17 cellular contexts compared by ENCODE assay signal in genomic region chr1:248782311-248782887, GRCh38. TPM values are rescaled to one million over a fixed set of nuclear protein-coding genes. Genes with fewer than 3 reads are reported as not detected.
A peak's percentile ranks its signal among the peaks of the same experiment; 100 is the strongest.
DNase-seq lines count a peak whose midpoint lies in the region; ATAC-seq and TF ChIP-seq lines count a peak whose summit lies in the region.
"Had no signal": no experiment of that assay in that cellular context is flagged by ENCODE, and none has a peak within 500 bp of the region (broad histone marks: within the 10 kb centered on the region; RNA-seq: fewer than 3 reads in every experiment).

No MANE protein-coding gene starts in this region.

- no peak overlapping the region for H3K27ac ChIP-seq in PC-3 (ENCODE audit: low read length)
- H3K27ac ChIP-seq in neutrophil: peak overlapping the region; percentile 82
- H3K27ac ChIP-seq in tibial artery: no peak overlapping the region
- no peak overlapping the region for H3K27ac ChIP-seq in RWPE1
- H3K27ac ChIP-seq: BLaER1 had no signal

- CTCF ChIA-PET in PC-3 (lab: Charles Lee) (interaction anchor here (0.5 kb wide), 1 partner anchor 79 kb away, joined by 4 read pairs; no protein-coding TSS in a partner anchor), RWPE1 (lab: Yijun Ruan, JAX) (no interaction called here)

- TF ChIP-seq CTCF in PC-3 (conservative IDR thresholded peaks at IDR 0.05; ENCODE audit: low read depth, low read length): no peak
- TF ChIP-seq CTCF in neutrophil (IDR thresholded peaks at IDR 0.05): no peak
- no peak for TF ChIP-seq CTCF in tibial artery (IDR thresholded peaks at IDR 0.05)
- TF ChIP-seq CTCF in RWPE1 (conservative IDR thresholded peaks at IDR 0.05; ENCODE audit: low read depth): no peak

- H3K9me3 ChIP-seq in PC-3 (ENCODE audit: low read length) (no peaks in the 10 kb centered on the region), neutrophil (no peaks in the 10 kb centered on the region), tibial artery (peaks cover 0 to 7% (median 0%) of the 10 kb centered on the region in 3 donors)
- H3K9me3 ChIP-seq: HAP-1 had no signal

- peak; percentile 36; the same call in 1 of the 2 replicates for ATAC-seq in PC-3
- ATAC-seq: HepG2 had no signal

- H4K20me1 ChIP-seq in PC-3 (ENCODE audit: low read length): no peaks in the 10 kb centered on the region
- H4K20me1 ChIP-seq: BLaER1 had no signal

- DNase-seq in NCI-H82 (lab: John Stamatoyannopoulos, UW): peak; percentile 53
- no peak for DNase-seq in NCI-H82 treated with DMSO at 0.1 percent for 48 hours (lab: John Stamatoyannopoulos, UW; ENCODE audit: unreplicated experiment)
- DNase-seq in PC-3: peak; percentile 54
- DNase-seq in kidney tubule cell (ENCODE audit: low spot score): peak; percentile 42
- no peak for DNase-seq in SK-N-DZ (ENCODE audit: low spot score)
- DNase-seq in tibial artery: no peak
- no peak for DNase-seq in RWPE1 (ENCODE audit: low spot score)
- DNase-seq: 8988T; AML-193; CD4-positive, CD25-positive, alpha-beta regulatory T cell; DND-41; GDM1 had no signal

- peak overlapping the region; percentile 9 for H2AFZ ChIP-seq in PC-3 (ENCODE audit: low read length)

- H3K4me1 ChIP-seq in PC-3 (ENCODE audit: insufficient read depth, low read length) (peaks cover 7% of the 10 kb centered on the region), neutrophil (ENCODE audit: control insufficient read depth in 1 of 2, insufficient read depth in 1 of 2, low read depth in 1 of 2, low read length in 1 of 2) (peaks cover 42 to 43% of the 10 kb centered on the region in 2 experiments), tibial artery (no peaks in the 10 kb centered on the region)
- H3K4me1 ChIP-seq: HAP-1 had no signal

- BruUV-seq in PC-3 (replicated peaks; lab: Mats Ljungman, UMichigan): no TSS peak

- H3K4me3 ChIP-seq in PC-3 (ENCODE audit: low read length) (no peak overlapping the region), neutrophil (ENCODE audit: low read depth in 1 of 2, low read length in 1 of 2) (no peak overlapping the region), tibial artery (no peak overlapping the region)
- H3K4me3 ChIP-seq: BLaER1, HAP-1 had no signal

- no peaks in the 10 kb centered on the region for H3F3A ChIP-seq in PC-3 (ENCODE audit: low read length, unreplicated experiment)

- H3K36me3 ChIP-seq in PC-3 (ENCODE audit: low read depth, low read length) (no peaks in the 10 kb centered on the region), neutrophil (peaks cover 9% of the 10 kb centered on the region), tibial artery (no peaks in the 10 kb centered on the region)
- H3K36me3 ChIP-seq: HAP-1 had no signal

- H3K27me3 ChIP-seq in PC-3 (ENCODE audit: low read length) (no peaks in the 10 kb centered on the region), neutrophil (no peaks in the 10 kb centered on the region), tibial artery (no peaks in the 10 kb centered on the region)
- H3K27me3 ChIP-seq: BLaER1 had no signal

- no peak overlapping the region for H3K4me2 ChIP-seq in PC-3 (ENCODE audit: low read length)
- H3K4me2 ChIP-seq: BLaER1 had no signal

- no peak overlapping the region for H3K9ac ChIP-seq in PC-3 (ENCODE audit: low read length)
- H3K9ac ChIP-seq: BLaER1 had no signal

- intact Hi-C loops in PC-3 (cut with micrococcal nuclease): no loop called here
- intact Hi-C loops in tibial artery (cut with DNase I; ENCODE audit: low total_unique reads): no loop called here

- H3K9me2 ChIP-seq in PC-3 (replicated peaks; ENCODE audit: low read length): no peaks in the 10 kb centered on the region

- H3K79me2 ChIP-seq in PC-3 (ENCODE audit: low read length): no peaks in the 10 kb centered on the region

- POLR2A ChIA-PET in PC-3 (lab: Charles Lee; ENCODE audit: unreplicated experiment): no interaction called here
- POLR2A ChIA-PET in RWPE1 (lab: Yijun Ruan, JAX; ENCODE audit: low non-redundant PET): no interaction called here

RNA-seq across cellular contexts. Expression of gene LYPD8, which starts 26.8 kb away (rescaled TPM):
- total RNA-seq in PC-3 (2014; rRNA removed): not detected in 2 replicates
- polyA plus RNA-seq in SK-N-DZ (2014; cell fraction: cytosol; rRNA removed): not detected in 2 replicates
- not detected in 2 replicates for polyA plus RNA-seq in SK-N-DZ (2014; cell fraction: nucleus; rRNA removed)
- total RNA-seq: CD4-positive, CD25-positive, alpha-beta regulatory T cell; H1; HepG2 had no signal
- polyA plus RNA-seq: H1, HepG2 had no signal

RNA-seq across cellular contexts. Expression of gene SH3BP5L, which starts 43.3 kb away (rescaled TPM):
- total RNA-seq in PC-3 (2014; rRNA removed): 63.5 and 70.6 TPM in 2 replicates
- 24.7 and 25.2 TPM in 2 replicates for polyA plus RNA-seq in SK-N-DZ (2014; cell fraction: cytosol; rRNA removed)
- polyA plus RNA-seq in SK-N-DZ (2014; cell fraction: nucleus; rRNA removed): 20.2 and 23.8 TPM in 2 replicates

RNA-seq across cellular contexts. Expression of gene ZNF672, which starts 55.6 kb away (rescaled TPM):
- 83.9 and 89.4 TPM in 2 replicates for total RNA-seq in PC-3 (2014; rRNA removed)
- polyA plus RNA-seq in SK-N-DZ (2014; cell fraction: cytosol; rRNA removed): 18.8 and 21.4 TPM in 2 replicates
- 13.1 and 16.4 TPM in 2 replicates for polyA plus RNA-seq in SK-N-DZ (2014; cell fraction: nucleus; rRNA removed)

Comparison
In these comparisons a context has a peak if more than half of its experiments do, and no peak if none do; other contexts are left out.
1. DNase-seq: peak in NCI-H82 (single experiment), PC-3 (single experiment) and kidney tubule cell (single experiment); none in NCI-H82 treated with DMSO at 0.1 percent for 48 hours (single experiment), SK-N-DZ (single experiment), tibial artery (0 of 2) and RWPE1 (single experiment).